ENCODE assay signal across 26 cellular contexts in genomic region chr10:76864913-76865312, GRCh38.
"Had no signal": no experiment of that assay in that cellular context is flagged by ENCODE, and none has a peak within 500 bp of the region (broad histone marks: within the 10 kb centered on the region; RNA-seq: fewer than 3 reads in every experiment).

No MANE protein-coding gene starts in this region.

- H3K9me3 ChIP-seq: colonic mucosa, esophagus muscularis mucosa, esophagus squamous epithelium, gastrocnemius medialis, gastroesophageal sphincter, heart left ventricle had no signal

- H3K36me3 ChIP-seq: colonic mucosa, esophagus muscularis mucosa, esophagus squamous epithelium, gastrocnemius medialis, gastroesophageal sphincter, heart left ventricle, heart right ventricle had no signal

- ATAC-seq: effector memory CD8-positive, alpha-beta T cell; esophagus mucosa; foreskin keratinocyte; gastrocnemius medialis; gastroesophageal sphincter; heart left ventricle; heart right ventricle had no signal

- FAIRE-seq: colon, endothelial cell of umbilical vein had no signal

- H3K4me3 ChIP-seq: colonic mucosa, coronary artery, dorsolateral prefrontal cortex, esophagus muscularis mucosa, esophagus squamous epithelium, gastrocnemius medialis, gastroesophageal sphincter, heart left ventricle, heart right ventricle had no signal

- DNase-seq: colonic mucosa; cortex of kidney; dermis blood vessel endothelial cell; dorsolateral prefrontal cortex; effector CD4-positive, alpha-beta T cell; effector CD8-positive, alpha-beta T cell; effector memory CD4-positive, alpha-beta T cell; effector memory CD8-positive, alpha-beta T cell; endodermal cell; erythroblast; esophagus squamous epithelium; foreskin fibroblast; foreskin keratinocyte; foreskin melanocyte; gastrocnemius medialis; glutamatergic neuron; head of caudate nucleus; heart left ventricle; heart right ventricle had no signal

- H3K4me1 ChIP-seq: colonic mucosa, esophagus muscularis mucosa, esophagus squamous epithelium, foreskin keratinocyte, gastroesophageal sphincter, heart right ventricle had no signal

- H3K27ac ChIP-seq: colonic mucosa, coronary artery, dorsolateral prefrontal cortex, epithelial cell of prostate, esophagus muscularis mucosa, esophagus squamous epithelium, foreskin keratinocyte, gastrocnemius medialis, gastroesophageal sphincter, heart left ventricle, heart right ventricle had no signal

- H3K27me3 ChIP-seq: colonic mucosa, dorsolateral prefrontal cortex, esophagus muscularis mucosa, esophagus squamous epithelium, foreskin keratinocyte, gastrocnemius medialis, gastroesophageal sphincter, heart left ventricle, heart right ventricle had no signal
